In genomic region chr13:38763446-38764381, GRCh38 we compare ENCODE assay signal across 8 cellular contexts.
A peak's percentile ranks its signal among the peaks of the same experiment; 100 is the strongest.
DNase-seq lines count a peak whose midpoint lies in the region; ATAC-seq and TF ChIP-seq lines count a peak whose summit lies in the region.

No MANE protein-coding gene starts in this region.

- TF ChIP-seq CTCF in heart right ventricle (IDR thresholded peaks at IDR 0.05) = peak; percentile 10 to 63 (median 44)
- TF ChIP-seq CTCF in body of pancreas (IDR thresholded peaks at IDR 0.05) = peak; percentile 37 to 79 (median 71)

- H3K36me3 ChIP-seq in heart right ventricle (no peaks in the 10 kb centered on the region), body of pancreas (replicated peaks in 1 of 2; ENCODE audit: insufficient read depth in 1 of 2, low read depth in 2 of 2) (no peaks in the 10 kb centered on the region)

- DNase-seq in heart right ventricle (no peak), right cardiac atrium (no peak), NCI-H146 (lab: John Stamatoyannopoulos, UW) (peak; percentile 83), body of pancreas (peak; percentile 37 to 50 (median 42)), left kidney (ENCODE audit: low read depth, low spot score) (peak; percentile 85)

- H3K27me3 ChIP-seq in heart right ventricle (peaks cover 0 to 20% (median 7%) of the 10 kb centered on the region in 7 donors), right cardiac atrium (ENCODE audit: control insufficient read depth, insufficient read depth) (no peaks in the 10 kb centered on the region), body of pancreas (no peaks in the 10 kb centered on the region)

- peak in 1 of 8 donors; percentile 45 for ATAC-seq in heart right ventricle
- no peak for ATAC-seq in right cardiac atrium
- ATAC-seq in body of pancreas = peak; percentile 88
- no peak for ATAC-seq in GM19395 (IDR thresholded peaks at IDR 0.05; ENCODE audit: unreplicated experiment)
- ATAC-seq in HG02763 (IDR thresholded peaks at IDR 0.05; ENCODE audit: unreplicated experiment) = no peak
- no peak for ATAC-seq in GM21786 (IDR thresholded peaks at IDR 0.05; ENCODE audit: unreplicated experiment)

- TF ChIP-seq POLR2A in body of pancreas (IDR thresholded peaks at IDR 0.05) = no peak

- intact Hi-C loops in heart right ventricle (cut with DNase I) (loop anchor here in 7 of 10 donors (5.0 kb wide), 2 partner anchors 76 to 91 kb away; partner anchors contain the start of gene FREM2 (in 6 of the 7)), right cardiac atrium (cut with DNase I) (loop anchor here in 2 of 4 donors (5.0 kb wide), 1 partner anchor 76 kb away; the partner anchor contains the start of gene FREM2 (in 2 of the 2)), body of pancreas (cut with DNase I) (no loop called here)

- no peak overlapping the region for H3K27ac ChIP-seq in heart right ventricle
- H3K27ac ChIP-seq in right cardiac atrium (ENCODE audit: low read length) = no peak overlapping the region
- H3K27ac ChIP-seq in body of pancreas = peak overlapping the region in 3 of 4 donors; percentile 51 to 79 (median 67)

- peaks cover 0 to 6% (median 0%) of the 10 kb centered on the region in 9 donors for H3K4me1 ChIP-seq in heart right ventricle
- H3K4me1 ChIP-seq in right cardiac atrium (ENCODE audit: control insufficient read depth, insufficient read depth, low read length) = no peaks in the 10 kb centered on the region
- peaks cover 19% of the 10 kb centered on the region for H3K4me1 ChIP-seq in body of pancreas

- H3K9me3 ChIP-seq in heart right ventricle = no peaks in the 10 kb centered on the region
- H3K9me3 ChIP-seq in right cardiac atrium (ENCODE audit: control insufficient read depth, low read length) = no peaks in the 10 kb centered on the region
- H3K9me3 ChIP-seq in body of pancreas = no peaks in the 10 kb centered on the region

- WGBS in heart right ventricle, 2 donors = 21 to 34% methylated on average over 7 of the region's 7 CpGs
- 27% methylated on average over 7 of the region's 7 CpGs for WGBS in right cardiac atrium
- WGBS in body of pancreas, 2 donors = 14 to 17% methylated on average over 7 of the region's 7 CpGs

- H3K4me3 ChIP-seq in heart right ventricle = no peak overlapping the region
- no peak overlapping the region for H3K4me3 ChIP-seq in right cardiac atrium (ENCODE audit: low read length)
- no peak overlapping the region for H3K4me3 ChIP-seq in body of pancreas

Comparison
In these comparisons a context has a peak if more than half of its experiments do, and no peak if none do; other contexts are left out.
1. DNase-seq: peak in NCI-H146 (single experiment), body of pancreas (4 of 4) and left kidney (single experiment); none in heart right ventricle (0 of 2) and right cardiac atrium (0 of 3).
2. H3K27ac ChIP-seq: peak in body of pancreas (3 of 4); none in heart right ventricle (0 of 10) and right cardiac atrium (single experiment).